ENCODE assay signal across 29 cellular contexts in the genomic region with DNA sequence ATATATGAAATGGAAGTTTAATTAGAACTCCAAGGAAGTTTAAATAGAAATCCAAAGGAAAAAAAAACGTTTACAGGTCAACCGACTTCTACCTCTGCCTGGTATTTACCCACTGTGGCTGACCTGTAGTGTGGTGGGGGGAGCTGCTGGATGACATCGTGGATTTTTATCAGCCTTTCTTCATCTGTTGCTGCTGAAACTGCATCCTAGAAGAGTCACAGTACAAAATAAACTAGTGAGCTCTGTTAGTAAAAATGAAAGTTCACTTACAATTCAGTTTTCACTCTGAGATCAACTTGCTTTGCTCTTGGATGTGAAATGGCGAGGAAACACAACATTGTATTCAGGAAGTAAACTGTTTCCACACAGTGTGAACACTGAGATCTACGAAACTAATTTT. TPM values are rescaled to one million over a fixed set of nuclear protein-coding genes. Genes with fewer than 3 reads are reported as not detected.
A peak's percentile ranks its signal among the peaks of the same experiment; 100 is the strongest.
DNase-seq lines count a peak whose midpoint lies in the region; ATAC-seq, FAIRE-seq and TF ChIP-seq lines count a peak whose summit lies in the region.
"Had no signal": no experiment of that assay in that cellular context is flagged by ENCODE, and none has a peak within 500 bp of the region (broad histone marks: within the 10 kb centered on the region; RNA-seq: fewer than 3 reads in every experiment).

No MANE protein-coding gene starts in this region.

- H3K27ac ChIP-seq in HEK293 (ENCODE audit: extremely low read depth, low read depth, low read length) = no peak overlapping the region
- no peak overlapping the region for H3K27ac ChIP-seq in endothelial cell of umbilical vein (ENCODE audit: insufficient read depth, low read depth, low read length)
- no peak overlapping the region for H3K27ac ChIP-seq in CD4-positive, alpha-beta T cell (ENCODE audit: low read depth, low read length)
- H3K27ac ChIP-seq: BLaER1, SJSA1 had no signal

- H4K20me1 ChIP-seq in endothelial cell of umbilical vein (replicated peaks; ENCODE audit: control insufficient read depth, extremely low read depth, insufficient read depth, low read length) = no peaks in the 10 kb centered on the region
- H4K20me1 ChIP-seq: BLaER1 had no signal

- H3K27me3 ChIP-seq in endothelial cell of umbilical vein (ENCODE audit: control insufficient read depth in 2 of 2, insufficient read depth in 2 of 2, low read length in 2 of 2) = no peaks in the 10 kb centered on the region
- no peaks in the 10 kb centered on the region for H3K27me3 ChIP-seq in CD4-positive, alpha-beta T cell (ENCODE audit: control insufficient read depth, insufficient read depth, low read length)
- H3K27me3 ChIP-seq: BLaER1, SJSA1 had no signal

- H3K9me3 Mint-ChIP-seq in activated T-cell treated with anti-CD3 and anti-CD28 coated beads, Interleukin-2, amount 50 U/mL, for 72 hours = peaks cover 0 to 2% of the 10 kb centered on the region in 2 donors
- H3K9me3 Mint-ChIP-seq in activated T-cell treated with anti-CD3 and anti-CD28 coated beads, Interleukin-2, amount 50 U/mL, for 24 hours = peaks cover 2% of the 10 kb centered on the region
- H3K9me3 Mint-ChIP-seq in WTC11 = peaks cover 7% of the 10 kb centered on the region
- peaks cover 2% of the 10 kb centered on the region for H3K9me3 Mint-ChIP-seq in CD4-positive, alpha-beta T cell
- H3K9me3 Mint-ChIP-seq: GM23338 had no signal

- peak overlapping the region; percentile 30 for H3K27ac Mint-ChIP-seq in activated T-cell treated with anti-CD3 and anti-CD28 coated beads, Interleukin-2, amount 50 U/mL, for 72 hours
- H3K27ac Mint-ChIP-seq in activated T-cell treated with anti-CD3 and anti-CD28 coated beads, Interleukin-2, amount 50 U/mL, for 24 hours = no peak overlapping the region
- H3K27ac Mint-ChIP-seq in WTC11 = peak overlapping the region; percentile 51; the same call in 1 of the 2 replicates
- H3K27ac Mint-ChIP-seq in CD4-positive, alpha-beta T cell = no peak overlapping the region
- H3K27ac Mint-ChIP-seq: CD4-positive, CD25-positive, alpha-beta regulatory T cell had no signal

- intact Hi-C loops in endothelial cell of umbilical vein (cut with micrococcal nuclease) = no loop called here
- intact Hi-C loops in CD4-positive, alpha-beta T cell (cut with DNase I, micrococcal nuclease) = no loop called here

- CTCF ChIA-PET in HEK293 (lab: Yijun Ruan, JAX) (interaction anchor here (0.7 to 1.1 kb wide), 2 partner anchors 30 to 773 kb away, joined by 3 to 4 read pairs; no protein-coding TSS in a partner anchor), WTC11 (lab: Charles Lee) (no interaction called here), endothelial cell of umbilical vein (lab: Charles Lee) (interaction anchor here (1.0 to 1.6 kb wide), 3 partner anchors 9 to 346 kb away, joined by 3 to 5 read pairs (median 3); no protein-coding TSS in a partner anchor)
- CTCF ChIA-PET in CD4-positive, alpha-beta T cell (lab: Charles Lee) = no interaction called here

- POLR2A ChIA-PET in HEK293 (lab: Yijun Ruan, JAX) (no interaction called here), WTC11 (lab: Charles Lee) (interaction anchor here (0.7 kb wide), 1 partner anchor 9 kb away, joined by 3 read pairs; no protein-coding TSS in a partner anchor), endothelial cell of umbilical vein (lab: Charles Lee) (interaction anchor here (0.7 kb wide), 1 partner anchor 1335 kb away, joined by 7 read pairs; no protein-coding TSS in a partner anchor)
- POLR2A ChIA-PET in CD4-positive, alpha-beta T cell (lab: Charles Lee) = no interaction called here

- ATAC-seq in activated T-cell treated with anti-CD3 and anti-CD28 coated beads, Interleukin-2, amount 50 U/mL, for 72 hours (replicated peaks in 1 of 2) = peak in 1 of 2 donors; percentile 58
- ATAC-seq in WTC11 (no peak), HG03095 (IDR thresholded peaks at IDR 0.05; ENCODE audit: unreplicated experiment) (no peak)
- ATAC-seq in CD4-positive, alpha-beta T cell (ENCODE audit: poor library complexity) = no peak
- ATAC-seq: GM23338, HepG2 had no signal

- H3K4me1 ChIP-seq in HEK293 (ENCODE audit: control insufficient read depth, insufficient read depth, low read length) (0 out of 2 replicates have a peak, but pooled peaks cover 4% of the 10 kb centered on the region), endothelial cell of umbilical vein (ENCODE audit: control insufficient read depth, extremely low read depth, insufficient read depth, low read length) (no peaks in the 10 kb centered on the region)
- H3K4me1 ChIP-seq: BLaER1 had no signal

- no peaks in the 10 kb centered on the region for H3K9me1 ChIP-seq in endothelial cell of umbilical vein (replicated peaks; ENCODE audit: control insufficient read depth, extremely low read depth, insufficient read depth, low read length)

- FAIRE-seq in endothelial cell of umbilical vein (lab: Jason Lieb, UNC) = no peak
- FAIRE-seq: A204.1, HepG2 had no signal

- H3K4me2 ChIP-seq in endothelial cell of umbilical vein (ENCODE audit: insufficient read depth, low read length) = no peak overlapping the region
- H3K4me2 ChIP-seq: BLaER1, GM23338 had no signal

- H2AFZ ChIP-seq in endothelial cell of umbilical vein (ENCODE audit: low read depth, low read length) = no peak overlapping the region
- H2AFZ ChIP-seq: GM23338 had no signal

- H3K36me3 Mint-ChIP-seq in activated T-cell treated with anti-CD3 and anti-CD28 coated beads, Interleukin-2, amount 50 U/mL, for 72 hours (ENCODE audit: insufficient read depth in 2 of 2) = no peaks in the 10 kb centered on the region
- H3K36me3 Mint-ChIP-seq in activated T-cell treated with anti-CD3 and anti-CD28 coated beads, Interleukin-2, amount 50 U/mL, for 24 hours (ENCODE audit: low read depth) = peaks cover 4% of the 10 kb centered on the region
- H3K36me3 Mint-ChIP-seq in WTC11 = peaks cover 10% of the 10 kb centered on the region
- peaks cover 52% of the 10 kb centered on the region for H3K36me3 Mint-ChIP-seq in CD4-positive, alpha-beta T cell (ENCODE audit: low read depth)
- H3K36me3 Mint-ChIP-seq: CD4-positive, CD25-positive, alpha-beta regulatory T cell had no signal

- H3K36me3 ChIP-seq in HEK293 (ENCODE audit: control insufficient read depth in 2 of 2, insufficient read depth in 1 of 2, low read length in 2 of 2) (peaks cover 0 to 3% of the 10 kb centered on the region in 2 experiments; a peak in 1 of 3 replicates), endothelial cell of umbilical vein (ENCODE audit: control insufficient read depth in 2 of 2, extremely low read depth in 1 of 2, insufficient read depth in 2 of 2, low read length in 2 of 2) (no peaks in the 10 kb centered on the region)
- H3K36me3 ChIP-seq: HAP-1, SJSA1 had no signal

- H3K27me3 Mint-ChIP-seq in activated T-cell treated with anti-CD3 and anti-CD28 coated beads, Interleukin-2, amount 50 U/mL, for 72 hours (ENCODE audit: low read depth) = no peaks in the 10 kb centered on the region
- no peaks in the 10 kb centered on the region for H3K27me3 Mint-ChIP-seq in activated T-cell treated with anti-CD3 and anti-CD28 coated beads, Interleukin-2, amount 50 U/mL, for 24 hours
- H3K27me3 Mint-ChIP-seq in WTC11 (ENCODE audit: low read depth) = no peaks in the 10 kb centered on the region
- H3K27me3 Mint-ChIP-seq in CD4-positive, alpha-beta T cell = no peaks in the 10 kb centered on the region

- H3K79me2 ChIP-seq in endothelial cell of umbilical vein (ENCODE audit: control insufficient read depth, insufficient read depth, low read length) = no peaks in the 10 kb centered on the region

- no TSS peak for BruUV-seq in endothelial cell of umbilical vein (replicated peaks; lab: Mats Ljungman, UMichigan)

- no peak for TF ChIP-seq POLR2A in endothelial cell of umbilical vein (IDR thresholded peaks at IDR 0.05; ENCODE audit: low read depth, low read length)

- no peak for DNase-seq in activated T-cell treated with anti-CD3 and anti-CD28 coated beads, Interleukin-2, amount 50 U/mL, for 72 hours
- no peak for DNase-seq in activated T-cell treated with anti-CD3 and anti-CD28 coated beads, Interleukin-2, amount 50 U/mL, for 24 hours
- DNase-seq in WTC11 (ENCODE audit: low spot score) (no peak), endothelial cell of umbilical vein (ENCODE audit: low read depth, low spot score) (peak; percentile 3), NCI-H510A (lab: John Stamatoyannopoulos, UW) (no peak)
- DNase-seq in CD4-positive, alpha-beta T cell = no peak
- DNase-seq: CD4-positive, CD25-positive, alpha-beta regulatory T cell; Karpas-422; NCI-H1105; NCI-H1436 treated with DMSO at 0.1 percent for 48 hours; NCI-H187 treated with DMSO at 0.1 percent for 48 hours; NCI-H2171 treated with DMSO at 0.1 percent for 48 hours; NCI-H345; NCI-H524; NCI-H748 treated with DMSO at 0.1 percent for 48 hours; Right ventricle myocardium superior; RPMI8226 had no signal

- no peak overlapping the region for H3K9ac ChIP-seq in endothelial cell of umbilical vein (replicated peaks; ENCODE audit: extremely low read depth, insufficient read depth, low read length)
- H3K9ac ChIP-seq: BLaER1 had no signal

- H3K4me3 ChIP-seq in HEK293 (ENCODE audit: low read depth, low read length) (no peak overlapping the region), endothelial cell of umbilical vein (replicated peaks in 1 of 3; ENCODE audit: insufficient read depth in 1 of 3, low read depth in 1 of 3, low read length in 3 of 3) (no peak overlapping the region)
- H3K4me3 ChIP-seq: BLaER1, GM23338, HAP-1, SJSA1 had no signal

- TF ChIP-seq CTCF in HEK293 (tag by site-specific recombination; IDR thresholded peaks at IDR 0.05) (no peak), WTC11 (IDR thresholded peaks at IDR 0.05) (no peak), endothelial cell of umbilical vein (IDR thresholded peaks at IDR 0.05; ENCODE audit: extremely low read depth in 1 of 2, insufficient read depth in 1 of 2, low read depth in 1 of 2, low read length in 2 of 2) (no peak)
- no peak for TF ChIP-seq CTCF in CD4-positive, alpha-beta T cell (IDR thresholded peaks at IDR 0.05)

- peak overlapping the region in 1 of 2 donors; percentile 15 for H3K4me3 Mint-ChIP-seq in activated T-cell treated with anti-CD3 and anti-CD28 coated beads, Interleukin-2, amount 50 U/mL, for 72 hours
- no peak overlapping the region for H3K4me3 Mint-ChIP-seq in activated T-cell treated with anti-CD3 and anti-CD28 coated beads, Interleukin-2, amount 50 U/mL, for 24 hours
- no peak overlapping the region for H3K4me3 Mint-ChIP-seq in WTC11
- H3K4me3 Mint-ChIP-seq in CD4-positive, alpha-beta T cell = no peak overlapping the region
- H3K4me3 Mint-ChIP-seq: CD4-positive, CD25-positive, alpha-beta regulatory T cell; GM23338 had no signal

- H3K9me3 ChIP-seq in HEK293 (ENCODE audit: control insufficient read depth, insufficient read depth, low read depth, low read length) (no peaks in the 10 kb centered on the region), endothelial cell of umbilical vein (replicated peaks; ENCODE audit: control insufficient read depth, insufficient read depth, low read length) (no peaks in the 10 kb centered on the region)
- H3K9me3 ChIP-seq in CD4-positive, alpha-beta T cell (ENCODE audit: control insufficient read depth, low read length) = no peaks in the 10 kb centered on the region
- H3K9me3 ChIP-seq: HAP-1, SJSA1 had no signal

- dilution Hi-C loops in endothelial cell of umbilical vein (cut with MboI; ENCODE audit: extremely low pct_ligation_motif_present, low sequenced_read_pairs) = no loop called here

- peaks cover 7% of the 10 kb centered on the region for H3K4me1 Mint-ChIP-seq in activated T-cell treated with anti-CD3 and anti-CD28 coated beads, Interleukin-2, amount 50 U/mL, for 72 hours (ENCODE audit: low read depth)
- peaks cover 4% of the 10 kb centered on the region for H3K4me1 Mint-ChIP-seq in activated T-cell treated with anti-CD3 and anti-CD28 coated beads, Interleukin-2, amount 50 U/mL, for 24 hours (ENCODE audit: low read depth)
- peaks cover 8% of the 10 kb centered on the region for H3K4me1 Mint-ChIP-seq in WTC11
- H3K4me1 Mint-ChIP-seq in CD4-positive, alpha-beta T cell (ENCODE audit: low read depth) = no peaks in the 10 kb centered on the region
- H3K4me1 Mint-ChIP-seq: CD4-positive, CD25-positive, alpha-beta regulatory T cell had no signal

RNA-seq across cellular contexts. Expression of a gene that starts 43.2 kb away (rescaled TPM):
- total RNA-seq in activated T-cell treated with anti-CD3 and anti-CD28 coated beads, Interleukin-2, amount 50 U/mL, for 72 hours = under 1 TPM in 1 of 2 donors, not detected in 1; 0.14 TPM
- total RNA-seq in WTC11 (2021) = 0.07 TPM in 1 of 3 replicates, not detected in the others
- not detected in 2 replicates for total RNA-seq in endothelial cell of umbilical vein
- not detected in 2 replicates for polyA plus RNA-seq in endothelial cell of umbilical vein
- not detected in 2 replicates for polyA plus RNA-seq in endothelial cell of umbilical vein (2011; cell fraction: cytosol; rRNA removed)
- polyA plus RNA-seq in endothelial cell of umbilical vein (2011; cell fraction: nucleus; rRNA removed) = 0.10 and 0.17 TPM in 2 replicates
- polyA plus RNA-seq in endothelial cell of umbilical vein (2012) = not detected in 2 replicates
- not detected in 2 replicates for polyA minus RNA-seq in endothelial cell of umbilical vein
- not detected for polyA minus RNA-seq in endothelial cell of umbilical vein (2011; cell fraction: cytosol; rRNA and poly(A)+ RNA removed)
- polyA minus RNA-seq in endothelial cell of umbilical vein (2011; cell fraction: nucleus; rRNA and poly(A)+ RNA removed) = not detected in 2 replicates
- under 1 TPM in 1 of 2 experiments, not detected in 1; 0.20 TPM for total RNA-seq in CD4-positive, alpha-beta T cell
- total RNA-seq: CD4-positive, CD25-positive, alpha-beta regulatory T cell; Daoy; G401; HT1080; Right ventricle myocardium superior; SJSA1 had no signal
- polyA plus RNA-seq: AG04450; CD4-positive, CD25-positive, alpha-beta regulatory T cell; GM23338; HepG2 had no signal

Comparison
In these comparisons a context has a peak if more than half of its experiments do, and no peak if none do; other contexts are left out.
1. H3K27ac Mint-ChIP-seq: peak in activated T-cell treated with anti-CD3 and anti-CD28 coated beads, Interleukin-2, amount 50 U/mL, for 72 hours (single experiment) and WTC11 (single experiment); none in activated T-cell treated with anti-CD3 and anti-CD28 coated beads, Interleukin-2, amount 50 U/mL, for 24 hours (single experiment) and CD4-positive, alpha-beta T cell (single experiment).
2. CTCF ChIA-PET loops: an anchor here in HEK293 (0.7 to 1.1 kb wide) and endothelial cell of umbilical vein (1.0 to 1.6 kb wide); none called in WTC11 and CD4-positive, alpha-beta T cell.
3. POLR2A ChIA-PET loops: an anchor here in WTC11 (0.7 kb wide) and endothelial cell of umbilical vein (0.7 kb wide); none called in HEK293 and CD4-positive, alpha-beta T cell.